In the genomic region with DNA sequence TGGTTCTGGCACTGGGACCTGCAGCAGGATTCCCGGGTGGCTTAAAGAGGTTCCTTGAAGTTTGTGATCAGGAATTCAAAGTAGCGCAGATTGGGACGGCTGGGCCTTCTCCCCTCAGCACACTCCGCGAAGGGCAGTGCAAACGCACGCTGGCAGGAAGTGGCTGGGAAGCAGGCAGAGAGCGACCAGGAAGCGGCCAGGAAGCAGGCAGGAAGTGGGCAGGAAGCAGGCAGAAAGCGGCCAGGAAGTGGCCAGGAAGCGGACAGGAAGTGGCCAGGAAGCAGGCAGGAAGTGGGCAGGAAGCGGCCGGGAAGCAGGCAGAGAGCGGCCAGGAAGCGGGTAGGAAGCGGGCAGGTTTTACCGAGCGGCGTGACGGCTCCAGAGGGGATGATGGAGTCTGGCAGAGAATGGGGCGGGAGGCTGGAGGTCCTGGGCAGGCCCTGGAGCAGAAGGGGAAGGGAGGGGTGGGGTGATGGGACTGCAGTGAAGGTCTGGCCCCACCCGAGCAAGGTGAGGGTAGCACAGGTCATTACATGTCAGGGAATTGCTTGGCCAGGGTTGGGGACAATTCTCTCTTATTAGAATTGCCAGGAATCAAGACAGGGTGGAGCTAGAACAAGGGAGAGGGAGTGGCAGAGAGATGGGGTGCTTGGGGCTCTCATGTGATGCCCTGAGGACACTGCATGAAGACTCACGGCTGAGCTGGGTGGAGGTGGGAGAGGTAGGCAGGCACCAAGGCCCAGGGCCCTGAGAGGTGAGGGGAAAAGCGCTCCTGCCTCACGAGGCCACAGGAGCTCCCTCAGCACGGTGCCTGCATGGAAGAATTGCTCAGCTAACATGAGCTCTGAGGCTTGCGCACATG, we compare ENCODE assay signal across 17 cellular contexts. TPM values are rescaled to one million over a fixed set of nuclear protein-coding genes. Genes with fewer than 3 reads are reported as not detected.
DNase-seq lines count a peak whose midpoint lies in the region; ATAC-seq, FAIRE-seq and TF ChIP-seq lines count a peak whose summit lies in the region.
"Had no signal": no experiment of that assay in that cellular context is flagged by ENCODE, and none has a peak within 500 bp of the region (broad histone marks: within the 10 kb centered on the region; RNA-seq: fewer than 3 reads in every experiment).

No MANE protein-coding gene starts in this region.

- no peak overlapping the region for H3K9ac ChIP-seq in keratinocyte (ENCODE audit: control insufficient read depth, extremely low read depth, insufficient read depth, low read length)

- H3K27ac Mint-ChIP-seq in stimulated activated naive CD8-positive, alpha-beta T cell treated with anti-CD3 and anti-CD28 coated beads, Interleukin-15, Interleukin-2, amounts not matched to agents 100 ng/mL and 50 ng/mL, for 24 hours = peak overlapping the region; percentile 65
- H3K27ac Mint-ChIP-seq in stimulated activated naive CD8-positive, alpha-beta T cell treated with anti-CD3 and anti-CD28 coated beads, Interleukin-15, amount 100 ng/mL, for 72 hours = peak overlapping the region in 1 of 2 donors; percentile 40
- H3K27ac Mint-ChIP-seq in activated CD8-positive, alpha-beta T cell treated with anti-CD3 and anti-CD28 coated beads, Interleukin-2, amount 10 ng/mL, durations not matched to agents 7 days and 5 days = peak overlapping the region; percentile 90
- no peak overlapping the region for H3K27ac Mint-ChIP-seq in stimulated activated naive B cell treated with anti-CD40 and anti-IgM and Interleukin-4, amounts not matched to agents 10 μg/mL and 1 μg/mL and 100 μg/mL, for 72 hours
- H3K27ac Mint-ChIP-seq: endodermal cell had no signal

- intact Hi-C loops in body of pancreas (cut with DNase I) = no loop called here

- dilution Hi-C loops in keratinocyte (cut with MboI; ENCODE audit: extremely low pct_ligation_motif_present, low sequenced_read_pairs) = no loop called here

- H3K4me3 ChIP-seq in keratinocyte (ENCODE audit: control insufficient read depth in 2 of 3, extremely low read depth in 1 of 3, insufficient read depth in 2 of 3, low read depth in 1 of 3, low read length in 3 of 3) (no peak overlapping the region), body of pancreas (no peak overlapping the region)
- H3K4me3 ChIP-seq: prostate gland, transverse colon had no signal

- H3K79me2 ChIP-seq in keratinocyte (ENCODE audit: control insufficient read depth, insufficient read depth, low read length) = no peaks in the 10 kb centered on the region

- TF ChIP-seq CTCF in keratinocyte (optimal IDR thresholded peaks at IDR 0.05 in 1 of 3, IDR thresholded peaks at IDR 0.05 in 1 of 3, conservative IDR thresholded peaks at IDR 0.05 in 1 of 3; ENCODE audit: extremely low read depth in 1 of 3, insufficient read depth in 2 of 3, low read length in 3 of 3) = no peak
- TF ChIP-seq CTCF in body of pancreas (IDR thresholded peaks at IDR 0.05) = no peak

- H3K4me2 ChIP-seq in keratinocyte (ENCODE audit: control insufficient read depth, extremely low read depth, insufficient read depth, low read depth, low read length) = no peak overlapping the region

- POLR2A ChIA-PET in activated CD8-positive, alpha-beta T cell treated with anti-CD3 and anti-CD28 coated beads, Interleukin-2, amount 10 ng/mL, durations not matched to agents 7 days and 5 days (lab: Charles Lee) = no interaction called here

- peak overlapping the region; percentile 43 for H3K4me3 Mint-ChIP-seq in stimulated activated naive CD8-positive, alpha-beta T cell treated with anti-CD3 and anti-CD28 coated beads, Interleukin-15, Interleukin-2, amounts not matched to agents 100 ng/mL and 50 ng/mL, for 24 hours
- peak overlapping the region in 1 of 2 donors; percentile 22 for H3K4me3 Mint-ChIP-seq in stimulated activated naive CD8-positive, alpha-beta T cell treated with anti-CD3 and anti-CD28 coated beads, Interleukin-15, amount 100 ng/mL, for 72 hours
- peak overlapping the region; percentile 42 for H3K4me3 Mint-ChIP-seq in activated CD8-positive, alpha-beta T cell treated with anti-CD3 and anti-CD28 coated beads, Interleukin-2, amount 10 ng/mL, durations not matched to agents 7 days and 5 days
- H3K4me3 Mint-ChIP-seq in stimulated activated naive B cell treated with anti-CD40 and anti-IgM and Interleukin-4, amounts not matched to agents 10 μg/mL and 1 μg/mL and 100 μg/mL, for 72 hours = no peak overlapping the region
- H3K4me3 Mint-ChIP-seq: endodermal cell had no signal

- no peak for ATAC-seq in stimulated activated naive CD8-positive, alpha-beta T cell treated with anti-CD3 and anti-CD28 coated beads, Interleukin-15, amount 100 ng/mL, for 72 hours
- peak; percentile 36 for ATAC-seq in activated CD8-positive, alpha-beta T cell treated with anti-CD3 and anti-CD28 coated beads, Interleukin-2, amount 10 ng/mL, durations not matched to agents 7 days and 5 days
- no peak for ATAC-seq in stimulated activated naive B cell treated with anti-CD40 and anti-IgM and Interleukin-4, amounts not matched to agents 10 μg/mL and 1 μg/mL and 100 μg/mL, for 72 hours (replicated peaks)
- ATAC-seq in body of pancreas = no peak

- peaks cover 6% of the 10 kb centered on the region for H3K4me1 ChIP-seq in keratinocyte (ENCODE audit: control insufficient read depth, extremely low read depth, insufficient read depth, low read length)
- peaks cover 21% of the 10 kb centered on the region for H3K4me1 ChIP-seq in body of pancreas
- H3K4me1 ChIP-seq: prostate gland, transverse colon had no signal

- peaks cover 13% of the 10 kb centered on the region for H3K4me1 Mint-ChIP-seq in stimulated activated naive CD8-positive, alpha-beta T cell treated with anti-CD3 and anti-CD28 coated beads, Interleukin-15, Interleukin-2, amounts not matched to agents 100 ng/mL and 50 ng/mL, for 24 hours (ENCODE audit: low read depth)
- H3K4me1 Mint-ChIP-seq in stimulated activated naive CD8-positive, alpha-beta T cell treated with anti-CD3 and anti-CD28 coated beads, Interleukin-15, amount 100 ng/mL, for 72 hours = peaks cover 22% of the 10 kb centered on the region
- H3K4me1 Mint-ChIP-seq in activated CD8-positive, alpha-beta T cell treated with anti-CD3 and anti-CD28 coated beads, Interleukin-2, amount 10 ng/mL, durations not matched to agents 7 days and 5 days (ENCODE audit: low read depth) = peaks cover 10% of the 10 kb centered on the region
- peaks cover 9 to 10% of the 10 kb centered on the region in 2 donors for H3K4me1 Mint-ChIP-seq in stimulated activated naive B cell treated with anti-CD40 and anti-IgM and Interleukin-4, amounts not matched to agents 10 μg/mL and 1 μg/mL and 100 μg/mL, for 72 hours

- H3K36me3 Mint-ChIP-seq in stimulated activated naive CD8-positive, alpha-beta T cell treated with anti-CD3 and anti-CD28 coated beads, Interleukin-15, Interleukin-2, amounts not matched to agents 100 ng/mL and 50 ng/mL, for 24 hours (ENCODE audit: low read depth) = no peaks in the 10 kb centered on the region
- H3K36me3 Mint-ChIP-seq in activated CD8-positive, alpha-beta T cell treated with anti-CD3 and anti-CD28 coated beads, Interleukin-2, amount 10 ng/mL, durations not matched to agents 7 days and 5 days (ENCODE audit: low read depth) = peaks cover 5% of the 10 kb centered on the region
- no peaks in the 10 kb centered on the region for H3K36me3 Mint-ChIP-seq in stimulated activated naive B cell treated with anti-CD40 and anti-IgM and Interleukin-4, amounts not matched to agents 10 μg/mL and 1 μg/mL and 100 μg/mL, for 72 hours

- DNase-seq in stimulated activated naive CD8-positive, alpha-beta T cell treated with anti-CD3 and anti-CD28 coated beads, Interleukin-15, amount 100 ng/mL, for 72 hours = no peak
- DNase-seq in activated CD8-positive, alpha-beta T cell treated with anti-CD3 and anti-CD28 coated beads, Interleukin-2, amount 10 ng/mL, durations not matched to agents 7 days and 5 days = peak; percentile 38
- DNase-seq in keratinocyte (ENCODE audit: low read depth, low spot score) = no peak
- no peak for DNase-seq in stimulated activated naive B cell treated with anti-CD40 and anti-IgM and Interleukin-4, amounts not matched to agents 10 μg/mL and 1 μg/mL and 100 μg/mL, for 72 hours
- DNase-seq in body of pancreas = no peak
- no peak for DNase-seq in HuH-7 (ENCODE audit: low spot score)
- DNase-seq in NCI-H2227 (lab: John Stamatoyannopoulos, UW; ENCODE audit: unreplicated experiment) = no peak
- DNase-seq: activated CD8-positive, alpha-beta memory T cell treated with anti-CD3 and anti-CD28 coated beads, Interleukin-2, amount 50 U/mL, for 48 hours; DMS79; endodermal cell; midbrain; stimulated activated CD4-positive, alpha-beta T cell treated with anti-CD3 and anti-CD28 coated beads, Interleukin-15, amount 100 ng/mL, for 24 hours; transverse colon had no signal

- H3K9me3 Mint-ChIP-seq in stimulated activated naive CD8-positive, alpha-beta T cell treated with anti-CD3 and anti-CD28 coated beads, Interleukin-15, Interleukin-2, amounts not matched to agents 100 ng/mL and 50 ng/mL, for 24 hours = no peaks in the 10 kb centered on the region
- H3K9me3 Mint-ChIP-seq in stimulated activated naive CD8-positive, alpha-beta T cell treated with anti-CD3 and anti-CD28 coated beads, Interleukin-15, amount 100 ng/mL, for 72 hours = peaks cover 8% of the 10 kb centered on the region in 2 donors
- peaks cover 6% of the 10 kb centered on the region for H3K9me3 Mint-ChIP-seq in activated CD8-positive, alpha-beta T cell treated with anti-CD3 and anti-CD28 coated beads, Interleukin-2, amount 10 ng/mL, durations not matched to agents 7 days and 5 days (ENCODE audit: insufficient read depth)
- H3K9me3 Mint-ChIP-seq in stimulated activated naive B cell treated with anti-CD40 and anti-IgM and Interleukin-4, amounts not matched to agents 10 μg/mL and 1 μg/mL and 100 μg/mL, for 72 hours = peaks cover 0 to 2% of the 10 kb centered on the region in 2 donors

- H3K27me3 ChIP-seq in keratinocyte (ENCODE audit: control insufficient read depth, extremely low read depth, insufficient read depth, low read length) (peaks cover 18% of the 10 kb centered on the region), body of pancreas (no peaks in the 10 kb centered on the region)

- no peak for FAIRE-seq in keratinocyte (lab: Jason Lieb, UNC)
- FAIRE-seq: frontal cortex had no signal

- no peaks in the 10 kb centered on the region for H3K27me3 Mint-ChIP-seq in stimulated activated naive CD8-positive, alpha-beta T cell treated with anti-CD3 and anti-CD28 coated beads, Interleukin-15, Interleukin-2, amounts not matched to agents 100 ng/mL and 50 ng/mL, for 24 hours
- H3K27me3 Mint-ChIP-seq in stimulated activated naive CD8-positive, alpha-beta T cell treated with anti-CD3 and anti-CD28 coated beads, Interleukin-15, amount 100 ng/mL, for 72 hours = peaks cover 15% of the 10 kb centered on the region
- H3K27me3 Mint-ChIP-seq in activated CD8-positive, alpha-beta T cell treated with anti-CD3 and anti-CD28 coated beads, Interleukin-2, amount 10 ng/mL, durations not matched to agents 7 days and 5 days (ENCODE audit: low read depth) = peaks cover 2% of the 10 kb centered on the region
- H3K27me3 Mint-ChIP-seq in stimulated activated naive B cell treated with anti-CD40 and anti-IgM and Interleukin-4, amounts not matched to agents 10 μg/mL and 1 μg/mL and 100 μg/mL, for 72 hours = peaks cover 19 to 43% of the 10 kb centered on the region in 2 donors

- H3K9me3 ChIP-seq in keratinocyte (ENCODE audit: control insufficient read depth, low read depth, low read length) = no peaks in the 10 kb centered on the region
- H3K9me3 ChIP-seq in body of pancreas = no peaks in the 10 kb centered on the region
- H3K9me3 ChIP-seq: prostate gland, transverse colon had no signal

- peak overlapping the region; percentile 56 for H2AFZ ChIP-seq in keratinocyte (ENCODE audit: control insufficient read depth, low read length)

- no peaks in the 10 kb centered on the region for H3K9me1 ChIP-seq in keratinocyte (ENCODE audit: control insufficient read depth, extremely low read depth, insufficient read depth, low read length)

- CTCF ChIA-PET in activated CD8-positive, alpha-beta T cell treated with anti-CD3 and anti-CD28 coated beads, Interleukin-2, amount 10 ng/mL, durations not matched to agents 7 days and 5 days (lab: Charles Lee) = no interaction called here

- no peaks in the 10 kb centered on the region for H4K20me1 ChIP-seq in keratinocyte (ENCODE audit: control insufficient read depth, extremely low read depth, insufficient read depth, low read length)

- H3K27ac ChIP-seq in keratinocyte (ENCODE audit: control insufficient read depth, insufficient read depth, low read length) = no peak overlapping the region
- no peak overlapping the region for H3K27ac ChIP-seq in body of pancreas
- H3K27ac ChIP-seq: prostate gland, transverse colon had no signal

- no peak for TF ChIP-seq POLR2A in body of pancreas (IDR thresholded peaks at IDR 0.05)

- WGBS in body of pancreas, 2 donors = 71 to 85% methylated on average over 25 to 27 of the region's 27 CpGs

- no peaks in the 10 kb centered on the region for H3K36me3 ChIP-seq in keratinocyte (ENCODE audit: control insufficient read depth in 2 of 2, extremely low read depth in 1 of 2, insufficient read depth in 2 of 2, low read length in 2 of 2)
- no peaks in the 10 kb centered on the region for H3K36me3 ChIP-seq in body of pancreas (replicated peaks in 1 of 2; ENCODE audit: insufficient read depth in 1 of 2, low read depth in 2 of 2)
- H3K36me3 ChIP-seq: prostate gland, transverse colon had no signal

RNA-seq across cellular contexts. Expression of a gene that starts 3.4 kb away (rescaled TPM):
- total RNA-seq in activated CD8-positive, alpha-beta T cell treated with anti-CD3 and anti-CD28 coated beads, Interleukin-2, amount 10 ng/mL, durations not matched to agents 7 days and 5 days = not detected
- polyA plus RNA-seq in keratinocyte = 0.09 to 0.13 TPM in 2 of 3 replicates, not detected in the other
- not detected for polyA plus RNA-seq in keratinocyte (2011; ENCODE audit: low read depth)
- polyA plus RNA-seq in keratinocyte (2011; cell fraction: cytosol; rRNA removed) = not detected in 2 replicates
- polyA plus RNA-seq in keratinocyte (2011; cell fraction: nucleus; rRNA removed) = not detected in 2 replicates
- not detected in 2 replicates for polyA plus RNA-seq in keratinocyte (2012; ENCODE audit: low replicate concordance)
- not detected in 3 replicates for polyA minus RNA-seq in keratinocyte
- not detected for polyA minus RNA-seq in keratinocyte (2011; cell fraction: cytosol; rRNA and poly(A)+ RNA removed)
- polyA minus RNA-seq in keratinocyte (2011; cell fraction: nucleus; rRNA and poly(A)+ RNA removed) = not detected in 2 replicates
- total RNA-seq in body of pancreas = 100 to 1,000 TPM; 116 to 147 TPM
- total RNA-seq: HT1080 had no signal

RNA-seq across cellular contexts. Expression of a gene that starts 40.7 kb away (rescaled TPM):
- total RNA-seq in activated CD8-positive, alpha-beta T cell treated with anti-CD3 and anti-CD28 coated beads, Interleukin-2, amount 10 ng/mL, durations not matched to agents 7 days and 5 days = 10 to 100 TPM; 95.7 to 98.9 TPM
- polyA plus RNA-seq in keratinocyte = 64.1 to 91.7 TPM (median 87.0 TPM) in 3 replicates
- polyA plus RNA-seq in keratinocyte (2011; ENCODE audit: low read depth) = 40.7 TPM
- 49.0 and 104 TPM in 2 replicates for polyA plus RNA-seq in keratinocyte (2011; cell fraction: cytosol; rRNA removed)
- polyA plus RNA-seq in keratinocyte (2011; cell fraction: nucleus; rRNA removed) = 59.9 and 84.1 TPM in 2 replicates
- 70.0 and 92.6 TPM in 2 replicates for polyA plus RNA-seq in keratinocyte (2012; ENCODE audit: low replicate concordance)
- 76.1 to 124 TPM (median 99.3 TPM) in 3 replicates for polyA minus RNA-seq in keratinocyte
- polyA minus RNA-seq in keratinocyte (2011; cell fraction: cytosol; rRNA and poly(A)+ RNA removed) = 140 TPM
- 38.9 and 47.2 TPM in 2 replicates for polyA minus RNA-seq in keratinocyte (2011; cell fraction: nucleus; rRNA and poly(A)+ RNA removed)
- 10 to 100 TPM; 37.6 to 65.9 TPM for total RNA-seq in body of pancreas

RNA-seq across cellular contexts. Expression of a gene that starts 40.8 kb away (rescaled TPM):
- total RNA-seq in activated CD8-positive, alpha-beta T cell treated with anti-CD3 and anti-CD28 coated beads, Interleukin-2, amount 10 ng/mL, durations not matched to agents 7 days and 5 days = 10 to 100 TPM; 13.2 to 16.1 TPM
- 4.5 to 6.0 TPM (median 5.3 TPM) in 3 replicates for polyA plus RNA-seq in keratinocyte
- polyA plus RNA-seq in keratinocyte (2011; ENCODE audit: low read depth) = 2.6 TPM
- polyA plus RNA-seq in keratinocyte (2011; cell fraction: cytosol; rRNA removed) = 2.2 and 3.2 TPM in 2 replicates
- 10.7 and 13.5 TPM in 2 replicates for polyA plus RNA-seq in keratinocyte (2011; cell fraction: nucleus; rRNA removed)
- 2.1 and 6.7 TPM in 2 replicates for polyA plus RNA-seq in keratinocyte (2012; ENCODE audit: low replicate concordance)
- polyA minus RNA-seq in keratinocyte = 3.3 to 5.0 TPM (median 3.6 TPM) in 3 replicates
- polyA minus RNA-seq in keratinocyte (2011; cell fraction: cytosol; rRNA and poly(A)+ RNA removed) = 3.8 TPM
- polyA minus RNA-seq in keratinocyte (2011; cell fraction: nucleus; rRNA and poly(A)+ RNA removed) = 2.3 and 6.4 TPM in 2 replicates
- total RNA-seq in body of pancreas = 1 to 10 TPM; 3.6 to 7.9 TPM

RNA-seq across cellular contexts. Expression of a gene that starts 41.2 kb away (rescaled TPM):
- 1 to 10 TPM; 1.1 to 1.8 TPM for total RNA-seq in activated CD8-positive, alpha-beta T cell treated with anti-CD3 and anti-CD28 coated beads, Interleukin-2, amount 10 ng/mL, durations not matched to agents 7 days and 5 days
- polyA plus RNA-seq in keratinocyte = 6.2 to 12.4 TPM (median 9.1 TPM) in 3 replicates
- polyA plus RNA-seq in keratinocyte (2011; ENCODE audit: low read depth) = 22.3 TPM
- 1.8 and 3.4 TPM in 2 replicates for polyA plus RNA-seq in keratinocyte (2011; cell fraction: cytosol; rRNA removed)
- polyA plus RNA-seq in keratinocyte (2011; cell fraction: nucleus; rRNA removed) = 124 and 133 TPM in 2 replicates
- polyA plus RNA-seq in keratinocyte (2012; ENCODE audit: low replicate concordance) = 3.5 and 8.3 TPM in 2 replicates
- 2.6 to 4.3 TPM (median 3.0 TPM) in 3 replicates for polyA minus RNA-seq in keratinocyte
- 6.7 TPM for polyA minus RNA-seq in keratinocyte (2011; cell fraction: cytosol; rRNA and poly(A)+ RNA removed)
- 12.8 and 13.6 TPM in 2 replicates for polyA minus RNA-seq in keratinocyte (2011; cell fraction: nucleus; rRNA and poly(A)+ RNA removed)
- 1 to 10 TPM in 1 of 2 donors, not detected in 1; 2.1 TPM for total RNA-seq in body of pancreas

RNA-seq across cellular contexts. Expression of a gene that starts 56.3 kb away (rescaled TPM):
- total RNA-seq in activated CD8-positive, alpha-beta T cell treated with anti-CD3 and anti-CD28 coated beads, Interleukin-2, amount 10 ng/mL, durations not matched to agents 7 days and 5 days = 1,000 to 10,000 TPM; 1,842 to 1,844 TPM
- 1,741 to 3,736 TPM (median 2,095 TPM) in 3 replicates for polyA plus RNA-seq in keratinocyte
- polyA plus RNA-seq in keratinocyte (2011; ENCODE audit: low read depth) = 556 TPM
- polyA plus RNA-seq in keratinocyte (2011; cell fraction: cytosol; rRNA removed) = 1,111 and 3,827 TPM in 2 replicates
- polyA plus RNA-seq in keratinocyte (2011; cell fraction: nucleus; rRNA removed) = 583 and 788 TPM in 2 replicates
- polyA plus RNA-seq in keratinocyte (2012; ENCODE audit: low replicate concordance) = 2,804 and 3,239 TPM in 2 replicates
- polyA minus RNA-seq in keratinocyte = 563 to 886 TPM (median 708 TPM) in 3 replicates
- polyA minus RNA-seq in keratinocyte (2011; cell fraction: cytosol; rRNA and poly(A)+ RNA removed) = 5,316 TPM
- polyA minus RNA-seq in keratinocyte (2011; cell fraction: nucleus; rRNA and poly(A)+ RNA removed) = 452 and 678 TPM in 2 replicates
- 1,000 to 10,000 TPM; 3,820 to 5,570 TPM for total RNA-seq in body of pancreas

Comparison
In these comparisons a context has a peak if more than half of its experiments do, and no peak if none do; other contexts are left out.
1. H3K4me3 Mint-ChIP-seq: peak in stimulated activated naive CD8-positive, alpha-beta T cell treated with anti-CD3 and anti-CD28 coated beads, Interleukin-15, Interleukin-2, amounts not matched to agents 100 ng/mL and 50 ng/mL, for 24 hours (single experiment) and activated CD8-positive, alpha-beta T cell treated with anti-CD3 and anti-CD28 coated beads, Interleukin-2, amount 10 ng/mL, durations not matched to agents 7 days and 5 days (single experiment); none in stimulated activated naive B cell treated with anti-CD40 and anti-IgM and Interleukin-4, amounts not matched to agents 10 μg/mL and 1 μg/mL and 100 μg/mL, for 72 hours (0 of 2).
2. RNA of a gene that starts 3.4 kb away (total RNA-seq): 116 to 147 TPM in body of pancreas; not detected in activated CD8-positive, alpha-beta T cell treated with anti-CD3 and anti-CD28 coated beads, Interleukin-2, amount 10 ng/mL, durations not matched to agents 7 days and 5 days; every median in the first group is over 100 times any median in the second.